ENCODE assay signal across 1 cellular context in genomic region chr5:41924526-41924871, GRCh38.
TF ChIP-seq lines count a peak whose summit lies in the region.

No MANE protein-coding gene starts in this region.

TF ChIP-seq in GM12878, 131 proteins besides CTCF, POLR2A, EP300 and RAD21:
- TF ChIP-seq RCOR1 (conservative IDR thresholded peaks at IDR 0.05; ENCODE audit: low read depth, low read length) (no peak), SMC3 (IDR thresholded peaks at IDR 0.05; ENCODE audit: borderline replicate concordance, low read length) (no peak), ZBTB4 (CRISPR knock-in tag; IDR thresholded peaks at IDR 0.05) (no peak), NKRF (conservative IDR thresholded peaks at IDR 0.05) (no peak), HDAC6 (IDR thresholded peaks at IDR 0.05; ENCODE audit: unreplicated experiment) (no peak), ZBTB40 (IDR thresholded peaks at IDR 0.05; ENCODE audit: borderline replicate concordance) (0 out of 2 replicates have a peak, but pooled peaks have one; percentile 32), SPI1 (IDR thresholded peaks at IDR 0.05; ENCODE audit: borderline replicate concordance, insufficient read depth, low read depth, low read length) (no peak), PAX8 (IDR thresholded peaks at IDR 0.05) (0 out of 2 replicates have a peak, but pooled peaks have one; percentile 26), CBX5 (IDR thresholded peaks at IDR 0.05; ENCODE audit: low read depth) (0 out of 2 replicates have a peak, but pooled peaks have one; percentile 35), NFIC (IDR thresholded peaks at IDR 0.05; ENCODE audit: low read depth, low read length) (no peak), BHLHE40 (IDR thresholded peaks at IDR 0.05; ENCODE audit: borderline replicate concordance in 1 of 2, low read depth in 2 of 2, low read length in 1 of 2) (no peak), RBBP5 (conservative IDR thresholded peaks at IDR 0.05) (no peak), RAD51 (IDR thresholded peaks at IDR 0.05) (no peak), NR2C1 (IDR thresholded peaks at IDR 0.05) (no peak), MYB (IDR thresholded peaks at IDR 0.05; ENCODE audit: borderline replicate concordance, low read depth, low read length) (no peak), PML (IDR thresholded peaks at IDR 0.05; ENCODE audit: low read length) (no peak), FOS (IDR thresholded peaks at IDR 0.05; ENCODE audit: borderline replicate concordance, extremely low read depth, insufficient read length) (no peak), WRNIP1 (IDR thresholded peaks at IDR 0.05; ENCODE audit: borderline replicate concordance, low read depth, low read length) (no peak), BMI1 (IDR thresholded peaks at IDR 0.05; ENCODE audit: borderline replicate concordance) (0 out of 2 replicates have a peak, but pooled peaks have one; percentile 18), YY1 (IDR thresholded peaks at IDR 0.05; ENCODE audit: low read depth, low read length) (no peak)
TF ChIP-seq in GM12878: peak in this region for 4.
